1 cellular context compared by ENCODE assay signal in the genomic region with DNA sequence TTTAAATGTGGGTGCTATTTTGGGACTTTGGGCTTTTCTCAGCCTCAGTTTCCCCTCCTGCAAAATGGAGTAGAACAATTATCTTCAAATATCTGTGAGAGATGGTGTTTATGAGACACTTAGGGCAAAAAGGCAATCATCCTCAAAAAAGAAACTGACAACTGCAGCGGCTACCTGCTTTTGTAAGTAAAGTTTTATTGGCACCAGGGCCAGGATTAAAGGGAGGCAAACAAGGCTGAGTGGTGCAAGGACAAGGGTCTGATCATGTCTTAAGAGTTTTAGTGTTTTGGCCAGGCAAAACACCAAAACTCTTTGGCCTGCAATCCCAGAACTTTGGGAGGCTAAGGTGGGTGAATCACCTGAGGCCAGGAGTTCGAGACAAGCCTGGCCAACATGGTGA.
TF ChIP-seq lines count a peak whose summit lies in the region.

No MANE protein-coding gene starts in this region.

TF ChIP-seq in HepG2, 621 proteins besides CTCF, POLR2A, EP300 and RAD21:
- TF ChIP-seq ZBTB40 (IDR thresholded peaks at IDR 0.05) = peak; percentile 58
- TF ChIP-seq ZBTB40 (CRISPR knock-in tag; IDR thresholded peaks at IDR 0.05) = peak; percentile 97
- no peak for TF ChIP-seq IKZF4 (CRISPR knock-in tag; IDR thresholded peaks at IDR 0.05; ENCODE audit: borderline replicate concordance, low read depth, not compliant biosample characterization)
